Comparison of ENCODE assay signal across 9 cellular contexts in genomic region chr12:47779301-47779942, GRCh38. TPM values are rescaled to one million over a fixed set of nuclear protein-coding genes. Genes with fewer than 3 reads are reported as not detected.
A peak's percentile ranks its signal among the peaks of the same experiment; 100 is the strongest.
DNase-seq lines count a peak whose midpoint lies in the region; ATAC-seq, FAIRE-seq and TF ChIP-seq lines count a peak whose summit lies in the region.
"Had no signal": no experiment of that assay in that cellular context is flagged by ENCODE, and none has a peak within 500 bp of the region (broad histone marks: within the 10 kb centered on the region; RNA-seq: fewer than 3 reads in every experiment).

No MANE protein-coding gene starts in this region.

- no peak overlapping the region for H2AFZ ChIP-seq in HepG2 (ENCODE audit: low read length)

- no peak overlapping the region for H3K9ac ChIP-seq in HepG2 (ENCODE audit: insufficient read depth, low read depth, low read length)

- no peaks in the 10 kb centered on the region for H3K79me2 ChIP-seq in HepG2 (ENCODE audit: insufficient read depth, low read length)

- H3K27ac ChIP-seq in coronary artery, result peak overlapping the region in 1 of 2 donors; percentile 22
- no peak overlapping the region for H3K27ac ChIP-seq in HepG2 (ENCODE audit: extremely low read length, insufficient read depth, low read length)

- no peaks in the 10 kb centered on the region for H4K20me1 ChIP-seq in HepG2 (ENCODE audit: insufficient read depth, low read length)

- CTCF ChIA-PET in HepG2 (lab: Yijun Ruan, JAX; ENCODE audit: low intra/inter-chr PET ratio, low total read pairs), result interaction anchor here (1.0 to 3.6 kb wide), 6 partner anchors 35 to 68 kb away, joined by 3 to 56 read pairs (median 10); no protein-coding TSS in a partner anchor

- TF ChIP-seq CTCF in BE2C (IDR thresholded peaks at IDR 0.05; ENCODE audit: low read depth, low read length) (peak; percentile 99), coronary artery (IDR thresholded peaks at IDR 0.05) (peak; percentile 84), HepG2 (CRISPR knock-in tag; IDR thresholded peaks at IDR 0.05) (peak; percentile 93)

- peak; percentile 90 for FAIRE-seq in HepG2 (lab: Jason Lieb, UNC)

- peak overlapping the region; percentile 64 for H3K27ac Mint-ChIP-seq in activated CD4-positive, alpha-beta T cell treated with anti-CD3 and anti-CD28 coated beads, Interleukin-2, amount 10 ng/mL, durations not matched to agents 24 days and 14 days

- DNase-seq in BE2C, result peak; percentile 86
- peak; percentile 40 to 75 for DNase-seq in NCI-H524 (lab: John Stamatoyannopoulos, UW)
- peak; percentile 97 for DNase-seq in activated CD4-positive, alpha-beta T cell treated with anti-CD3 and anti-CD28 coated beads, Interleukin-2, amount 10 ng/mL, durations not matched to agents 24 days and 14 days
- peak; percentile 93 for DNase-seq in coronary artery (ENCODE audit: low spot score)
- DNase-seq in HepG2 (ENCODE audit: low spot score), result peak; percentile 69
- DNase-seq in stimulated activated CD8-positive, alpha-beta memory T cell treated with anti-CD3 and anti-CD28 coated beads, Interleukin-12 subunit alpha, Interleukin-12 subunit beta, amount 100 ng/mL, for 1 hour (ENCODE audit: low read depth), result peak; percentile 92

- no peaks in the 10 kb centered on the region for H3K27me3 Mint-ChIP-seq in activated CD4-positive, alpha-beta T cell treated with anti-CD3 and anti-CD28 coated beads, Interleukin-2, amount 10 ng/mL, durations not matched to agents 24 days and 14 days

- TF ChIP-seq RAD21 in HepG2 (CRISPR knock-in tag; IDR thresholded peaks at IDR 0.05), result peak; percentile 90

- TF ChIP-seq EP300 in HepG2 (IDR thresholded peaks at IDR 0.05; ENCODE audit: low read depth in 2 of 2, low read length in 2 of 2) (no peak), HepG2 (CRISPR knock-in tag; IDR thresholded peaks at IDR 0.05; ENCODE audit: borderline replicate concordance) (no peak)

- H3K27me3 ChIP-seq in BE2C (no peaks in the 10 kb centered on the region), HepG2 (ENCODE audit: control insufficient read depth in 1 of 2, insufficient read depth in 2 of 2, low read length in 2 of 2) (no peaks in the 10 kb centered on the region)

- BruUV-seq in HepG2 (replicated peaks; lab: Mats Ljungman, UMichigan), result no TSS peak

- peaks cover 43% of the 10 kb centered on the region for H3K4me1 ChIP-seq in BE2C
- peaks cover 23% of the 10 kb centered on the region for H3K4me1 ChIP-seq in HepG2 (ENCODE audit: insufficient read depth, low read length)

- H3K4me3 ChIP-seq in BE2C (ENCODE audit: low read depth, low read length) (no peak overlapping the region), coronary artery (peak overlapping the region; percentile 0), HepG2 (replicated peaks in 1 of 3; ENCODE audit: insufficient read depth in 1 of 3, low read depth in 2 of 3, low read length in 3 of 3) (no peak overlapping the region)

- peaks cover 16% of the 10 kb centered on the region for H3K36me3 ChIP-seq in BE2C
- no peaks in the 10 kb centered on the region; a peak in 1 of 5 replicates for H3K36me3 ChIP-seq in HepG2 (replicated peaks in 1 of 2; ENCODE audit: control insufficient read depth in 1 of 2, insufficient read depth in 2 of 2, low read length in 2 of 2)

- H3K9me3 Mint-ChIP-seq in activated CD4-positive, alpha-beta T cell treated with anti-CD3 and anti-CD28 coated beads, Interleukin-2, amount 10 ng/mL, durations not matched to agents 24 days and 14 days, result no peaks in the 10 kb centered on the region

- ATAC-seq in GM18909 (IDR thresholded peaks at IDR 0.05; ENCODE audit: poor library complexity, unreplicated experiment), result peak; percentile 85
- peak; percentile 76 for ATAC-seq in HG03342 (IDR thresholded peaks at IDR 0.05; ENCODE audit: unreplicated experiment)
- peak; percentile 87 for ATAC-seq in HepG2

- peaks cover 43% of the 10 kb centered on the region for H3K4me1 Mint-ChIP-seq in activated CD4-positive, alpha-beta T cell treated with anti-CD3 and anti-CD28 coated beads, Interleukin-2, amount 10 ng/mL, durations not matched to agents 24 days and 14 days

- H3K36me3 Mint-ChIP-seq in activated CD4-positive, alpha-beta T cell treated with anti-CD3 and anti-CD28 coated beads, Interleukin-2, amount 10 ng/mL, durations not matched to agents 24 days and 14 days (ENCODE audit: low read depth), result peaks cover 16% of the 10 kb centered on the region

- no peak overlapping the region for H3K4me3 Mint-ChIP-seq in activated CD4-positive, alpha-beta T cell treated with anti-CD3 and anti-CD28 coated beads, Interleukin-2, amount 10 ng/mL, durations not matched to agents 24 days and 14 days

- no peak for TF ChIP-seq POLR2A in HepG2 (IDR thresholded peaks at IDR 0.05; ENCODE audit: insufficient read depth in 1 of 2, low read depth in 2 of 2, low read length in 2 of 2)

- POLR2A ChIA-PET in HepG2 (lab: Yijun Ruan, JAX), result interaction anchor here (1.4 kb wide), 1 partner anchor 39 kb away, joined by 3 read pairs; no protein-coding TSS in a partner anchor

- WGBS in HepG2 (ENCODE audit: low lambda C conversion rate), result 43% methylated on average over 18 of the region's 19 CpGs

- no peak overlapping the region for H3K4me2 ChIP-seq in HepG2 (ENCODE audit: low read depth, low read length)

- H3K9me3 ChIP-seq in BE2C (no peaks in the 10 kb centered on the region), HepG2 (ENCODE audit: low read length) (no peaks in the 10 kb centered on the region)

- intact Hi-C loops in activated CD4-positive, alpha-beta T cell treated with anti-CD3 and anti-CD28 coated beads, Interleukin-2, amount 10 ng/mL, durations not matched to agents 24 days and 14 days (cut with micrococcal nuclease), result loop anchor here (1.0 kb wide), 3 partner anchors 37 to 64 kb away; no protein-coding TSS in a partner anchor
- intact Hi-C loops in HepG2 (cut with micrococcal nuclease; ENCODE audit: unreplicated experiment), result loop anchor here (1.0 to 5.0 kb wide), 4 partner anchors 37 to 127 kb away; no protein-coding TSS in a partner anchor

- in situ Hi-C loops in HepG2 (cut with HindIII; ENCODE audit: extremely low pct_ligation_motif_present, low pct_unique_long_range_greater_than_20kb), result loop anchor here (5.0 kb wide), 2 partner anchors 37 to 67 kb away; no protein-coding TSS in a partner anchor

RNA-seq across cellular contexts. Expression of gene SLC48A1, which starts 6.4 kb away (rescaled TPM):
- 65.5 TPM for polyA plus RNA-seq in BE2C (2012; ENCODE audit: insufficient read depth, insufficient read length, low read depth)
- total RNA-seq in activated CD4-positive, alpha-beta T cell treated with anti-CD3 and anti-CD28 coated beads, Interleukin-2, amount 10 ng/mL, durations not matched to agents 24 days and 14 days, result 10.7 and 12.3 TPM in 2 replicates
- total RNA-seq in HepG2 (2016; rRNA removed; fragmentation: Illumina TruSeq; extraction: Trizol), result 2.6 and 3.7 TPM in 2 replicates
- total RNA-seq in HepG2 (2016; cell fraction: cytosol; rRNA removed; fragmentation: Illumina TruSeq; extraction: Trizol; ENCODE audit: low read depth), result 2.3 and 3.1 TPM in 2 replicates
- 2.3 and 3.4 TPM in 2 replicates for total RNA-seq in HepG2 (2016; cell fraction: insoluble cytoplasmic fraction; rRNA removed; fragmentation: Illumina TruSeq; extraction: Trizol)
- 5.0 and 6.3 TPM in 2 replicates for total RNA-seq in HepG2 (2016; cell fraction: membrane; rRNA removed; fragmentation: Illumina TruSeq; extraction: Trizol)
- total RNA-seq in HepG2 (2016; cell fraction: nucleus; rRNA removed; fragmentation: Illumina TruSeq; extraction: Trizol), result 2.5 and 2.6 TPM in 2 replicates
- 2.2 and 3.1 TPM in 2 replicates for polyA plus RNA-seq in HepG2 (2011; rRNA removed)
- polyA plus RNA-seq in HepG2 (2011; cell fraction: cytosol; rRNA removed), result 2.4 and 2.6 TPM in 2 replicates
- 3.1 and 4.1 TPM in 2 replicates for polyA plus RNA-seq in HepG2 (2011; cell fraction: nucleus; rRNA removed)
- polyA plus RNA-seq in HepG2 (2012), result 2.1 and 3.5 TPM in 2 replicates
- 3.8 and 3.9 TPM in 2 replicates for polyA plus RNA-seq in HepG2 (2016; cell fraction: cytosol; fragmentation: Illumina TruSeq; extraction: Trizol; ENCODE audit: low read depth)
- 2.6 and 3.2 TPM in 2 replicates for polyA plus RNA-seq in HepG2 (2016; cell fraction: insoluble cytoplasmic fraction; fragmentation: Illumina TruSeq; extraction: Trizol; ENCODE audit: low read depth)
- polyA plus RNA-seq in HepG2 (2016; cell fraction: membrane; fragmentation: Illumina TruSeq; extraction: Trizol; ENCODE audit: low read depth), result 6.3 and 6.9 TPM in 2 replicates
- polyA plus RNA-seq in HepG2 (2016; cell fraction: nucleus; fragmentation: Illumina TruSeq; extraction: Trizol; ENCODE audit: insufficient read depth, low read depth), result 5.6 and 6.3 TPM in 2 replicates
- polyA minus RNA-seq in HepG2 (2011; rRNA and poly(A)+ RNA removed; ENCODE audit: low replicate concordance), result 5.7 and 45.5 TPM in 2 replicates
- polyA minus RNA-seq in HepG2 (2011; cell fraction: cytosol; rRNA and poly(A)+ RNA removed), result 1.5 and 2.1 TPM in 2 replicates
- polyA minus RNA-seq in HepG2 (2011; cell fraction: nucleus; rRNA and poly(A)+ RNA removed), result 1.7 and 2.8 TPM in 2 replicates

RNA-seq across cellular contexts. Expression of gene RAPGEF3, which starts 20.7 kb away (rescaled TPM):
- polyA plus RNA-seq in BE2C (2012; ENCODE audit: insufficient read depth, insufficient read length, low read depth), result 22.4 TPM
- total RNA-seq in activated CD4-positive, alpha-beta T cell treated with anti-CD3 and anti-CD28 coated beads, Interleukin-2, amount 10 ng/mL, durations not matched to agents 24 days and 14 days, result 3.6 and 4.5 TPM in 2 replicates
- total RNA-seq in HepG2 (2016; rRNA removed; fragmentation: Illumina TruSeq; extraction: Trizol), result 0.07 TPM in 1 of 2 replicates, not detected in the other
- not detected in 2 replicates for total RNA-seq in HepG2 (2016; cell fraction: cytosol; rRNA removed; fragmentation: Illumina TruSeq; extraction: Trizol; ENCODE audit: low read depth)
- total RNA-seq in HepG2 (2016; cell fraction: insoluble cytoplasmic fraction; rRNA removed; fragmentation: Illumina TruSeq; extraction: Trizol), result 0.09 TPM in 1 of 2 replicates, not detected in the other
- total RNA-seq in HepG2 (2016; cell fraction: membrane; rRNA removed; fragmentation: Illumina TruSeq; extraction: Trizol), result 0.03 TPM in 1 of 2 replicates, not detected in the other
- 0.40 TPM in 1 of 2 replicates, not detected in the other for total RNA-seq in HepG2 (2016; cell fraction: nucleus; rRNA removed; fragmentation: Illumina TruSeq; extraction: Trizol)
- polyA plus RNA-seq in HepG2 (2011; rRNA removed), result 0.07 and 0.37 TPM in 2 replicates
- 0.05 and 0.13 TPM in 2 replicates for polyA plus RNA-seq in HepG2 (2011; cell fraction: cytosol; rRNA removed)
- 0.56 and 0.95 TPM in 2 replicates for polyA plus RNA-seq in HepG2 (2011; cell fraction: nucleus; rRNA removed)
- polyA plus RNA-seq in HepG2 (2012), result 0.11 and 0.16 TPM in 2 replicates
- polyA plus RNA-seq in HepG2 (2016; cell fraction: cytosol; fragmentation: Illumina TruSeq; extraction: Trizol; ENCODE audit: low read depth), result not detected in 2 replicates
- 0.17 TPM in 1 of 2 replicates, not detected in the other for polyA plus RNA-seq in HepG2 (2016; cell fraction: insoluble cytoplasmic fraction; fragmentation: Illumina TruSeq; extraction: Trizol; ENCODE audit: low read depth)
- not detected in 2 replicates for polyA plus RNA-seq in HepG2 (2016; cell fraction: membrane; fragmentation: Illumina TruSeq; extraction: Trizol; ENCODE audit: low read depth)
- polyA plus RNA-seq in HepG2 (2016; cell fraction: nucleus; fragmentation: Illumina TruSeq; extraction: Trizol; ENCODE audit: insufficient read depth, low read depth), result 0.63 TPM in 1 of 2 replicates, not detected in the other
- polyA minus RNA-seq in HepG2 (2011; rRNA and poly(A)+ RNA removed; ENCODE audit: low replicate concordance), result 0.28 and 2.0 TPM in 2 replicates
- polyA minus RNA-seq in HepG2 (2011; cell fraction: cytosol; rRNA and poly(A)+ RNA removed), result not detected in 2 replicates
- 0.13 and 1.1 TPM in 2 replicates for polyA minus RNA-seq in HepG2 (2011; cell fraction: nucleus; rRNA and poly(A)+ RNA removed)

RNA-seq across cellular contexts. Expression of gene HDAC7, which starts 40.3 kb away (rescaled TPM):
- polyA plus RNA-seq in BE2C (2012; ENCODE audit: insufficient read depth, insufficient read length, low read depth), result 178 TPM
- total RNA-seq in activated CD4-positive, alpha-beta T cell treated with anti-CD3 and anti-CD28 coated beads, Interleukin-2, amount 10 ng/mL, durations not matched to agents 24 days and 14 days, result 405 and 419 TPM in 2 replicates
- total RNA-seq in HepG2 (2016; rRNA removed; fragmentation: Illumina TruSeq; extraction: Trizol), result 3.7 and 4.6 TPM in 2 replicates
- 1.5 and 2.7 TPM in 2 replicates for total RNA-seq in HepG2 (2016; cell fraction: cytosol; rRNA removed; fragmentation: Illumina TruSeq; extraction: Trizol; ENCODE audit: low read depth)
- 3.3 and 5.0 TPM in 2 replicates for total RNA-seq in HepG2 (2016; cell fraction: insoluble cytoplasmic fraction; rRNA removed; fragmentation: Illumina TruSeq; extraction: Trizol)
- 4.5 and 5.3 TPM in 2 replicates for total RNA-seq in HepG2 (2016; cell fraction: membrane; rRNA removed; fragmentation: Illumina TruSeq; extraction: Trizol)
- total RNA-seq in HepG2 (2016; cell fraction: nucleus; rRNA removed; fragmentation: Illumina TruSeq; extraction: Trizol), result 5.2 and 5.6 TPM in 2 replicates
- 8.5 and 10.8 TPM in 2 replicates for polyA plus RNA-seq in HepG2 (2011; rRNA removed)
- polyA plus RNA-seq in HepG2 (2011; cell fraction: cytosol; rRNA removed), result 3.4 and 5.9 TPM in 2 replicates
- 44.6 and 61.9 TPM in 2 replicates for polyA plus RNA-seq in HepG2 (2011; cell fraction: nucleus; rRNA removed)
- polyA plus RNA-seq in HepG2 (2012), result 3.9 and 6.2 TPM in 2 replicates
- polyA plus RNA-seq in HepG2 (2016; cell fraction: cytosol; fragmentation: Illumina TruSeq; extraction: Trizol; ENCODE audit: low read depth), result 1.6 and 1.8 TPM in 2 replicates
- 7.3 and 8.0 TPM in 2 replicates for polyA plus RNA-seq in HepG2 (2016; cell fraction: insoluble cytoplasmic fraction; fragmentation: Illumina TruSeq; extraction: Trizol; ENCODE audit: low read depth)
- 5.0 and 6.0 TPM in 2 replicates for polyA plus RNA-seq in HepG2 (2016; cell fraction: membrane; fragmentation: Illumina TruSeq; extraction: Trizol; ENCODE audit: low read depth)
- polyA plus RNA-seq in HepG2 (2016; cell fraction: nucleus; fragmentation: Illumina TruSeq; extraction: Trizol; ENCODE audit: insufficient read depth, low read depth), result 15.8 and 16.2 TPM in 2 replicates
- polyA minus RNA-seq in HepG2 (2011; rRNA and poly(A)+ RNA removed; ENCODE audit: low replicate concordance), result 11.8 and 35.8 TPM in 2 replicates
- 2.3 and 4.6 TPM in 2 replicates for polyA minus RNA-seq in HepG2 (2011; cell fraction: cytosol; rRNA and poly(A)+ RNA removed)
- 6.8 and 9.5 TPM in 2 replicates for polyA minus RNA-seq in HepG2 (2011; cell fraction: nucleus; rRNA and poly(A)+ RNA removed)

RNA-seq across cellular contexts. Expression of gene ENDOU, which starts 54.1 kb away (rescaled TPM):
- polyA plus RNA-seq in BE2C (2012; ENCODE audit: insufficient read depth, insufficient read length, low read depth), result not detected
- total RNA-seq in activated CD4-positive, alpha-beta T cell treated with anti-CD3 and anti-CD28 coated beads, Interleukin-2, amount 10 ng/mL, durations not matched to agents 24 days and 14 days, result 0.09 TPM in 1 of 2 replicates, not detected in the other
- not detected in 2 replicates for total RNA-seq in HepG2 (2016; rRNA removed; fragmentation: Illumina TruSeq; extraction: Trizol)
- not detected in 2 replicates for total RNA-seq in HepG2 (2016; cell fraction: cytosol; rRNA removed; fragmentation: Illumina TruSeq; extraction: Trizol; ENCODE audit: low read depth)
- not detected in 2 replicates for total RNA-seq in HepG2 (2016; cell fraction: insoluble cytoplasmic fraction; rRNA removed; fragmentation: Illumina TruSeq; extraction: Trizol)
- total RNA-seq in HepG2 (2016; cell fraction: membrane; rRNA removed; fragmentation: Illumina TruSeq; extraction: Trizol), result not detected in 2 replicates
- total RNA-seq in HepG2 (2016; cell fraction: nucleus; rRNA removed; fragmentation: Illumina TruSeq; extraction: Trizol), result not detected in 2 replicates
- polyA plus RNA-seq in HepG2 (2011; rRNA removed), result not detected in 2 replicates
- polyA plus RNA-seq in HepG2 (2011; cell fraction: cytosol; rRNA removed), result not detected in 2 replicates
- polyA plus RNA-seq in HepG2 (2011; cell fraction: nucleus; rRNA removed), result not detected in 2 replicates
- not detected in 2 replicates for polyA plus RNA-seq in HepG2 (2012)
- not detected in 2 replicates for polyA plus RNA-seq in HepG2 (2016; cell fraction: cytosol; fragmentation: Illumina TruSeq; extraction: Trizol; ENCODE audit: low read depth)
- not detected in 2 replicates for polyA plus RNA-seq in HepG2 (2016; cell fraction: insoluble cytoplasmic fraction; fragmentation: Illumina TruSeq; extraction: Trizol; ENCODE audit: low read depth)
- polyA plus RNA-seq in HepG2 (2016; cell fraction: membrane; fragmentation: Illumina TruSeq; extraction: Trizol; ENCODE audit: low read depth), result not detected in 2 replicates
- polyA plus RNA-seq in HepG2 (2016; cell fraction: nucleus; fragmentation: Illumina TruSeq; extraction: Trizol; ENCODE audit: insufficient read depth, low read depth), result not detected in 2 replicates
- not detected in 2 replicates for polyA minus RNA-seq in HepG2 (2011; rRNA and poly(A)+ RNA removed; ENCODE audit: low replicate concordance)
- polyA minus RNA-seq in HepG2 (2011; cell fraction: cytosol; rRNA and poly(A)+ RNA removed), result not detected in 2 replicates
- polyA minus RNA-seq in HepG2 (2011; cell fraction: nucleus; rRNA and poly(A)+ RNA removed), result not detected in 2 replicates
- total RNA-seq: T-helper 2 cell treated with Interferon-gamma antibody and Interleukin-4, amounts not matched to agents 100 ng/mL and 5 ng/mL, for 36 hours had no signal

Comparison
In these comparisons a context has a peak if more than half of its experiments do, and no peak if none do; other contexts are left out.
1. RNA of gene HDAC7, which starts 40.3 kb away (total RNA-seq): 405 to 419 TPM in activated CD4-positive, alpha-beta T cell treated with anti-CD3 and anti-CD28 coated beads, Interleukin-2, amount 10 ng/mL, durations not matched to agents 24 days and 14 days; 1.5 to 5.6 TPM in HepG2; every median in the first group is over 10 times any median in the second.
2. Peak in every context shown above with its lines, with median percentiles within 50 percentile points of each other: DNase-seq, CTCF ChIP-seq and ATAC-seq.